ENCODE assay signal across 8 cellular contexts in the genomic region with DNA sequence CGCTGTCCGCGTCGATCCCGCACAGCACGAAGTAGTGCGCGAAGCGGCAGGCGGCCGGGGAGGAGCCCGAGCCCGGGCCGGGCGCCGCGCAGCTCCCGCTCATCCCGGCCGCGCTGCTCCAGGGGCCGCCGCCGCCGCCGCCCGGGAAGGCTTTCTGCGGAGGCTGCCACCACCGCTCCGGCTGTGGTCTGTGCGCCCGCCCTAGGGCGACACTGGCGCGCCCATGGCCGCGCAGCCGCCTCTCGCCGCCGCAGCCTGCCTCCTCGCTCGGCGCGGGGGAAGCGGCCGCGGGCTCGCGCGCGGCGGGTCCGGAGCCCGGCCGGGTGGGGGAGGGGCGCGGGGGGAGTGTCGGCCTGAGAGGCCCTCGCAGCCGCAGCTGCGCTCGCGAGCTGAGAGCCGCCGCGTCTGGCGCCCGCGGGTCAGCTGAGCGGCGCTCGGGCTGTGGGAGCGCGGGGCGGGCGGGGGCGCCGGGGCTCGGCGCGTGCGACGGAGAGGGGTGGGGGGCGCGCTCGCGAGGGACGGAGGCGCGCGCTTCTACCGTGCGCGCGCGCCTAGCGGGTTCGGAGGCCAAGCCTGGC. TPM values are rescaled to one million over a fixed set of nuclear protein-coding genes. Genes with fewer than 3 reads are reported as not detected.
A peak's percentile ranks its signal among the peaks of the same experiment; 100 is the strongest.
DNase-seq lines count a peak whose midpoint lies in the region; ATAC-seq, FAIRE-seq and TF ChIP-seq lines count a peak whose summit lies in the region.

A gene (minus strand): TSS at position 407 of the 578 bp plus-strand sequence. CDS start 304 bp downstream, at position 103.

- intact Hi-C loops in OCI-LY7 (cut with micrococcal nuclease; ENCODE audit: unreplicated experiment), result no loop called here

- no peaks in the 10 kb centered on the region for H3K27me3 Mint-ChIP-seq in astrocyte (ENCODE audit: low read depth, unreplicated experiment)

- no TSS peak for BruUV-seq in OCI-LY7 (replicated peaks; lab: Mats Ljungman, UMichigan)

- peak within 1 kb of the TSS; percentile 97 for H3K9ac ChIP-seq in astrocyte (ENCODE audit: low read length)

- POLR2A ChIA-PET in OCI-LY7 (lab: Charles Lee), result interaction anchor here (0.6 to 1.8 kb wide), 11 partner anchors 11 to 268 kb away, joined by 3 to 5 read pairs (median 3); no protein-coding TSS in a partner anchor

- ATAC-seq in GM19452 (IDR thresholded peaks at IDR 0.05; ENCODE audit: unreplicated experiment) (peak; percentile 57), HG03457 (IDR thresholded peaks at IDR 0.05; ENCODE audit: unreplicated experiment) (peak; percentile 37)

- H3K27ac Mint-ChIP-seq in astrocyte (ENCODE audit: unreplicated experiment), result peak within 1 kb of the TSS; percentile 92

- peak within 1 kb of the TSS; percentile 81; the same call in 1 of the 2 replicates for H2AFZ ChIP-seq in OCI-LY7 (ENCODE audit: low read length)
- peak within 1 kb of the TSS; percentile 93 for H2AFZ ChIP-seq in astrocyte (ENCODE audit: low read depth, low read length)

- peak within 1 kb of the TSS; percentile 91 for H3K4me2 ChIP-seq in OCI-LY7 (ENCODE audit: low read length)
- peak within 1 kb of the TSS; percentile 97 for H3K4me2 ChIP-seq in astrocyte (ENCODE audit: low read length)

- no peaks in the 10 kb centered on the region for H3K27me3 ChIP-seq in astrocyte (ENCODE audit: insufficient read depth, low read length)
- no peaks in the 10 kb centered on the region for H3K27me3 ChIP-seq in right atrium auricular region

- no peak for FAIRE-seq in D721Med (lab: Jason Lieb, UNC)
- FAIRE-seq in astrocyte (lab: Jason Lieb, UNC), result no peak

- H3K4me3 ChIP-seq in OCI-LY7 (ENCODE audit: low read depth, low read length, poor library complexity, severe bottlenecking) (peak within 1 kb of the TSS; percentile 89), astrocyte (ENCODE audit: insufficient read depth, low read depth, low read length) (peak within 1 kb of the TSS; percentile 88), right atrium auricular region (peak within 1 kb of the TSS; percentile 88 to 89)

- H3K4me1 ChIP-seq in OCI-LY7 (ENCODE audit: insufficient read depth, low read length, poor library complexity, severe bottlenecking) (peaks cover 47% of the 10 kb centered on the region), astrocyte (ENCODE audit: insufficient read depth, low read length) (peaks cover 18% of the 10 kb centered on the region), right atrium auricular region (peaks cover 0 to 14% of the 10 kb centered on the region in 2 donors)

- H4K20me1 ChIP-seq in OCI-LY7 (ENCODE audit: insufficient read depth, low read length), result no peaks in the 10 kb centered on the region
- H4K20me1 ChIP-seq in astrocyte (ENCODE audit: insufficient read depth, low read length), result peaks cover 6% of the 10 kb centered on the region

- no peaks in the 10 kb centered on the region for H3K36me3 Mint-ChIP-seq in astrocyte (ENCODE audit: low read depth, unreplicated experiment)

- peak; percentile 57 for DNase-seq in D721Med (ENCODE audit: insufficient read length, low spot score)
- peak; percentile 88 for DNase-seq in OCI-LY7 (ENCODE audit: low spot score)
- peak; percentile 40 for DNase-seq in astrocyte (ENCODE audit: low read depth)
- DNase-seq in right atrium auricular region (ENCODE audit: low spot score), result peak; percentile 62
- DNase-seq in pons (ENCODE audit: low spot score), result peak; percentile 72
- no peak for DNase-seq in SIG-M5 (lab: John Stamatoyannopoulos, UW)

- TF ChIP-seq CTCF in D721Med (IDR thresholded peaks at IDR 0.05; ENCODE audit: insufficient read depth, missing control alignments), result no peak
- TF ChIP-seq CTCF in OCI-LY7 (conservative IDR thresholded peaks at IDR 0.05; ENCODE audit: low read length), result no peak
- no peak for TF ChIP-seq CTCF in astrocyte (IDR thresholded peaks at IDR 0.05; ENCODE audit: insufficient read depth, low read depth, low read length)
- no peak for TF ChIP-seq CTCF in right atrium auricular region (IDR thresholded peaks at IDR 0.05)

- H3K36me3 ChIP-seq in OCI-LY7 (ENCODE audit: insufficient read depth, low read length) (peaks cover 27% of the 10 kb centered on the region), astrocyte (ENCODE audit: insufficient read depth, low read length) (no peaks in the 10 kb centered on the region), right atrium auricular region (no peaks in the 10 kb centered on the region)

- H3K9me2 ChIP-seq in OCI-LY7 (ENCODE audit: insufficient read depth, low read length), result no peaks in the 10 kb centered on the region

- H3K4me3 Mint-ChIP-seq in astrocyte (ENCODE audit: unreplicated experiment), result peak within 1 kb of the TSS; percentile 99

- H3K27ac ChIP-seq in OCI-LY7 (ENCODE audit: low read depth, low read length, poor library complexity, severe bottlenecking) (peak within 1 kb of the TSS; percentile 72), astrocyte (ENCODE audit: low read depth, low read length) (peak within 1 kb of the TSS; percentile 87), right atrium auricular region (peak within 1 kb of the TSS; percentile 96 to 97)

- peaks cover 46% of the 10 kb centered on the region for H3K79me2 ChIP-seq in OCI-LY7 (ENCODE audit: insufficient read depth, low read depth, low read length)
- H3K79me2 ChIP-seq in astrocyte (ENCODE audit: insufficient read depth, low read length), result peaks cover 37% of the 10 kb centered on the region

- peaks cover 4% of the 10 kb centered on the region for H3K9me3 Mint-ChIP-seq in astrocyte (ENCODE audit: unreplicated experiment)

- CTCF ChIA-PET in OCI-LY7 (lab: Charles Lee; ENCODE audit: unreplicated experiment), result no interaction called here

- H3K9me3 ChIP-seq in OCI-LY7 (ENCODE audit: low read length), result peaks cover 9% of the 10 kb centered on the region; the same call in 1 of the 2 replicates
- H3K9me3 ChIP-seq in astrocyte (ENCODE audit: insufficient read depth, low read depth, low read length), result no peaks in the 10 kb centered on the region
- H3K9me3 ChIP-seq in right atrium auricular region, result no peaks in the 10 kb centered on the region

- H3K4me1 Mint-ChIP-seq in astrocyte (ENCODE audit: low read depth, unreplicated experiment), result peaks cover 4% of the 10 kb centered on the region

RNA-seq across cellular contexts. Expression of the gene that starts here (rescaled TPM):
- total RNA-seq in OCI-LY7 (2014; rRNA removed; shearing (Covaris generic)), result 16.7 and 23.1 TPM in 2 replicates
- total RNA-seq in OCI-LY7 (2022), result 36.4 and 38.9 TPM in 2 replicates
- total RNA-seq in astrocyte, result 19.9 and 22.7 TPM in 2 replicates
- total RNA-seq in right atrium auricular region, result 10 to 100 TPM; 31.2 to 37.3 TPM
